8 cellular contexts compared by ENCODE assay signal in the genomic region with DNA sequence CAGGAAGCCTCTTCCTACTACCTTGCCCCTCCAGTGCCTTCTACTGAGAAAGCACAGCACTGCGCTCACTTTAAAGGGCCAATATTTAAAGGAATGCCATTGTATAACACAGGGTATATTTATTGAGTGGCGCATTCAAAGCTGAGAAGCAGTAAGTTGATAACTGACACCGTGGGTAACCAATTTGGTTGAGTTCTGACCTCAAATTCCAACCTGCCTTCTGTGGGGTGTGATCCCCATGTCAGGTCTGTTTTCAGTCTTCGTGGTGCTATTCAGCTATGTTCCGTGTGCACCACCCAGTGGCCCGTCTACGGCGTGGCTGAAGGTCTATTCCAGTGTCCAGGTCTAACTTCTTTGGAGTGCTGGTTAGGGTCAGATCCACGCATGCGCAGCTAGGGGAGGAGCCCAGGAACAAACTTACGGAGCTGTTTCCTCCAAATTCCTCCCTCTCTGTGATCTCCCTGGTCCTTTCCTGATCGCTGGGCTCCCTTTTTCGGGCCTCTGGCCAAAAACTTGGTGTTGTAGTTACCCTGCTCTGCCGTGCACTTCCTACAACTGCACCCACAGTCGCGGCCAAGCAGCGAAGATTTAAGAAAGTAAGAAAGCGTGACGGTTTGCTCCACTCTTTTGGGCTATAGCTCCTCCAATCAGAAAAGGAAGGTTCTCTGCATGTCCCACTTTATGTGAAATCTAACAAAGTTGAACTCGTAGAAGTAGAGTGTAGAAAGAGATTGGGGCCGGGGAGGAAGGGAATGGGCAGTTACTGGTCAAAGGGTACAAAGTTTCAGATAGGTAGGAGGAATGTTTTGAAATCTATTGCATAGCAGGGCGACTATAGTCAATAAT. TPM values are rescaled to one million over a fixed set of nuclear protein-coding genes. Genes with fewer than 3 reads are reported as not detected.
DNase-seq lines count a peak whose midpoint lies in the region; ATAC-seq and TF ChIP-seq lines count a peak whose summit lies in the region.

No MANE protein-coding gene starts in this region.

- peak overlapping the region; percentile 51 for H3K27ac Mint-ChIP-seq in Calu3 (ENCODE audit: unreplicated experiment)
- peak overlapping the region; percentile 10 for H3K27ac Mint-ChIP-seq in activated naive CD8-positive, alpha-beta T cell

- no peaks in the 10 kb centered on the region for H3K36me3 ChIP-seq in HUES6 (ENCODE audit: control insufficient read depth, insufficient read depth, low read length)
- H3K36me3 ChIP-seq in right atrium auricular region = no peaks in the 10 kb centered on the region

- H3K4me1 Mint-ChIP-seq in Calu3 (ENCODE audit: low read depth, unreplicated experiment) = peaks cover 23% of the 10 kb centered on the region
- peaks cover 12% of the 10 kb centered on the region for H3K4me1 Mint-ChIP-seq in activated naive CD8-positive, alpha-beta T cell (ENCODE audit: low read depth)

- TF ChIP-seq CTCF in Calu3 (IDR thresholded peaks at IDR 0.05; ENCODE audit: unreplicated experiment) = peak; percentile 53
- TF ChIP-seq CTCF in right atrium auricular region (IDR thresholded peaks at IDR 0.05) = peak in 1 of 2 donors; percentile 78

- no peaks in the 10 kb centered on the region for H3K27me3 ChIP-seq in HUES6 (ENCODE audit: control insufficient read depth, insufficient read depth, low read length)
- no peaks in the 10 kb centered on the region for H3K27me3 ChIP-seq in right atrium auricular region

- ATAC-seq in GM21447 (IDR thresholded peaks at IDR 0.05; ENCODE audit: unreplicated experiment) = peak; percentile 93
- ATAC-seq in sciatic nerve = peak; percentile 92

- peaks cover 5% of the 10 kb centered on the region for H3K36me3 Mint-ChIP-seq in Calu3 (ENCODE audit: insufficient read depth, unreplicated experiment)
- no peaks in the 10 kb centered on the region for H3K36me3 Mint-ChIP-seq in activated naive CD8-positive, alpha-beta T cell

- H3K4me1 ChIP-seq in HUES6 (ENCODE audit: control insufficient read depth, insufficient read depth, low read length) (peaks cover 43% of the 10 kb centered on the region), right atrium auricular region (peaks cover 0 to 20% of the 10 kb centered on the region in 2 donors)

- H3K9me3 ChIP-seq in HUES6 (ENCODE audit: control insufficient read depth, insufficient read depth, low read depth, low read length) (peaks cover 11% of the 10 kb centered on the region), right atrium auricular region (peaks cover 0 to 6% of the 10 kb centered on the region in 2 donors)

- peak overlapping the region; percentile 80 for H3K4me3 Mint-ChIP-seq in Calu3 (ENCODE audit: low read depth, unreplicated experiment)
- peak overlapping the region; percentile 87 for H3K4me3 Mint-ChIP-seq in activated naive CD8-positive, alpha-beta T cell

- H3K27me3 Mint-ChIP-seq in Calu3 (ENCODE audit: unreplicated experiment) = no peaks in the 10 kb centered on the region
- peaks cover 1% of the 10 kb centered on the region for H3K27me3 Mint-ChIP-seq in activated naive CD8-positive, alpha-beta T cell

- CTCF ChIA-PET in Calu3 (lab: Charles Lee) = interaction anchor here (0.6 to 2.9 kb wide), 10 partner anchors 14 to 108 kb away, joined by 3 to 81 read pairs (median 4); a partner anchor contains a TSS

- no peak overlapping the region for H3K4me3 ChIP-seq in HUES6 (ENCODE audit: low read depth, low read length)
- peak overlapping the region in 1 of 2 donors; percentile 50 for H3K4me3 ChIP-seq in right atrium auricular region

- H3K9me3 Mint-ChIP-seq in Calu3 (ENCODE audit: low read depth, unreplicated experiment) = no peaks in the 10 kb centered on the region
- H3K9me3 Mint-ChIP-seq in activated naive CD8-positive, alpha-beta T cell (ENCODE audit: low read depth) = no peaks in the 10 kb centered on the region

- peak overlapping the region; percentile 16 for H3K9ac ChIP-seq in HUES6 (ENCODE audit: low read length)

- H3K27ac ChIP-seq in HUES6 (ENCODE audit: low read depth, low read length) (peak overlapping the region; percentile 22; the same call in 1 of the 2 replicates), right atrium auricular region (peak overlapping the region in 1 of 2 donors; percentile 57)

- no TSS peak for BruUV-seq in Calu3 (replicated peaks; lab: Mats Ljungman, UMichigan)

- intact Hi-C loops in Calu3 (cut with micrococcal nuclease; ENCODE audit: unreplicated experiment) = loop anchor here (1.0 to 2.0 kb wide), 2 partner anchors 62 to 70 kb away; a partner anchor contains a TSS
- intact Hi-C loops in sciatic nerve (cut with DNase I) = no loop called here

- DNase-seq in Calu3 (peak; percentile 91), SKM-1 (lab: John Stamatoyannopoulos, UW; ENCODE audit: unreplicated experiment) (peak; percentile 50), right atrium auricular region (ENCODE audit: low spot score) (peak; percentile 74), sciatic nerve (ENCODE audit: low spot score) (peak; percentile 78), middle frontal gyrus (ENCODE audit: extremely low spot score, low spot score) (no peak)

RNA-seq across cellular contexts. Expression of a gene that starts 7.7 kb away (rescaled TPM):
- total RNA-seq in Calu3 (2022) (not detected in 2 replicates), right atrium auricular region (10 to 100 TPM in 1 of 2 donors, 1 to 10 TPM in 1; 7.0 to 29.7 TPM), sciatic nerve (2.2 TPM)

RNA-seq across cellular contexts. Expression of a gene that starts 53.9 kb away (rescaled TPM):
- not detected in 2 replicates for total RNA-seq in Calu3 (2022)
- not detected for total RNA-seq in right atrium auricular region
- total RNA-seq in sciatic nerve = not detected
